22 cellular contexts compared by ENCODE assay signal in genomic region chr19:48396010-48396870, GRCh38. TPM values are rescaled to one million over a fixed set of nuclear protein-coding genes. Genes with fewer than 3 reads are reported as not detected.
A peak's percentile ranks its signal among the peaks of the same experiment; 100 is the strongest.
DNase-seq lines count a peak whose midpoint lies in the region; ATAC-seq and TF ChIP-seq lines count a peak whose summit lies in the region.
"Had no signal": no experiment of that assay in that cellular context is flagged by ENCODE, and none has a peak within 500 bp of the region (broad histone marks: within the 10 kb centered on the region; RNA-seq: fewer than 3 reads in every experiment).

No MANE protein-coding gene starts in this region.

- H3K27ac ChIP-seq in SJCRH30, result no peak overlapping the region
- no peak overlapping the region for H3K27ac ChIP-seq in psoas muscle
- H3K27ac ChIP-seq in ascending aorta, result no peak overlapping the region
- H3K27ac ChIP-seq: parathyroid adenoma, transverse colon had no signal

- H3K36me3 ChIP-seq in SJCRH30 (no peaks in the 10 kb centered on the region), psoas muscle (ENCODE audit: insufficient read depth in 1 of 2, low read depth in 1 of 2) (no peaks in the 10 kb centered on the region), ascending aorta (no peaks in the 10 kb centered on the region)
- H3K36me3 ChIP-seq: transverse colon had no signal

- peaks cover 4% of the 10 kb centered on the region for H3K9me3 Mint-ChIP-seq in T-helper 1 cell treated with Interleukin-12 subunit alpha and Interleukin-12 subunit beta and Interleukin-4 antibody, amounts not matched to agents 30 μg/mL and 1 μg/mL, for 36 hours
- H3K9me3 Mint-ChIP-seq in stimulated activated memory B cell treated with anti-CD40 and anti-IgM and Interleukin-4, amounts not matched to agents 10 μg/mL and 1 μg/mL and 100 μg/mL, for 72 hours, result peaks cover 9% of the 10 kb centered on the region

- H3K4me1 Mint-ChIP-seq in T-helper 1 cell treated with Interleukin-12 subunit alpha and Interleukin-12 subunit beta and Interleukin-4 antibody, amounts not matched to agents 30 μg/mL and 1 μg/mL, for 36 hours (ENCODE audit: low read depth), result peaks cover 31% of the 10 kb centered on the region
- peaks cover 67% of the 10 kb centered on the region for H3K4me1 Mint-ChIP-seq in stimulated activated memory B cell treated with anti-CD40 and anti-IgM and Interleukin-4, amounts not matched to agents 10 μg/mL and 1 μg/mL and 100 μg/mL, for 72 hours

- H3K4me3 ChIP-seq in SJCRH30 (no peak overlapping the region), psoas muscle (no peak overlapping the region), ascending aorta (no peak overlapping the region)
- H3K4me3 ChIP-seq: transverse colon had no signal

- H3K9me3 ChIP-seq in SJCRH30 (replicated peaks) (no peaks in the 10 kb centered on the region), psoas muscle (no peaks in the 10 kb centered on the region), ascending aorta (no peaks in the 10 kb centered on the region)
- H3K9me3 ChIP-seq: transverse colon had no signal

- peaks cover 66% of the 10 kb centered on the region for H3K27me3 Mint-ChIP-seq in T-helper 1 cell treated with Interleukin-12 subunit alpha and Interleukin-12 subunit beta and Interleukin-4 antibody, amounts not matched to agents 30 μg/mL and 1 μg/mL, for 36 hours (ENCODE audit: low read depth)
- peaks cover 57% of the 10 kb centered on the region for H3K27me3 Mint-ChIP-seq in stimulated activated memory B cell treated with anti-CD40 and anti-IgM and Interleukin-4, amounts not matched to agents 10 μg/mL and 1 μg/mL and 100 μg/mL, for 72 hours

- intact Hi-C loops in psoas muscle (cut with DNase I) (no loop called here), ascending aorta (cut with DNase I) (no loop called here)

- H3K4me3 Mint-ChIP-seq in T-helper 1 cell treated with Interleukin-12 subunit alpha and Interleukin-12 subunit beta and Interleukin-4 antibody, amounts not matched to agents 30 μg/mL and 1 μg/mL, for 36 hours, result peak overlapping the region; percentile 23
- H3K4me3 Mint-ChIP-seq in stimulated activated memory B cell treated with anti-CD40 and anti-IgM and Interleukin-4, amounts not matched to agents 10 μg/mL and 1 μg/mL and 100 μg/mL, for 72 hours, result peak overlapping the region; percentile 7

- H3K27me3 ChIP-seq in SJCRH30, result peaks cover 43% of the 10 kb centered on the region
- H3K27me3 ChIP-seq in psoas muscle (ENCODE audit: insufficient read depth in 3 of 3, low read length in 2 of 3), result peaks cover 0 to 56% (median 42%) of the 10 kb centered on the region in 3 donors
- H3K27me3 ChIP-seq in ascending aorta, result peaks cover 36% of the 10 kb centered on the region

- H3K27ac Mint-ChIP-seq in T-helper 1 cell treated with Interleukin-12 subunit alpha and Interleukin-12 subunit beta and Interleukin-4 antibody, amounts not matched to agents 30 μg/mL and 1 μg/mL, for 36 hours, result no peak overlapping the region
- peak overlapping the region; percentile 51 for H3K27ac Mint-ChIP-seq in stimulated activated memory B cell treated with anti-CD40 and anti-IgM and Interleukin-4, amounts not matched to agents 10 μg/mL and 1 μg/mL and 100 μg/mL, for 72 hours
- H3K27ac Mint-ChIP-seq: activated CD8-positive, alpha-beta T cell treated with anti-CD3 and anti-CD28 coated beads for 36 hours; activated T-cell treated with anti-CD3 and anti-CD28 coated beads, Interleukin-2, amount 50 U/mL, for 72 hours; CD8-positive, alpha-beta T cell had no signal

- H3K4me1 ChIP-seq in SJCRH30 (peaks cover 13% of the 10 kb centered on the region; the same call in 1 of the 2 replicates), psoas muscle (no peaks in the 10 kb centered on the region), ascending aorta (peaks cover 0 to 8% of the 10 kb centered on the region in 2 donors)
- H3K4me1 ChIP-seq: parathyroid adenoma had no signal

- H3K36me3 Mint-ChIP-seq in T-helper 1 cell treated with Interleukin-12 subunit alpha and Interleukin-12 subunit beta and Interleukin-4 antibody, amounts not matched to agents 30 μg/mL and 1 μg/mL, for 36 hours (ENCODE audit: low read depth), result peaks cover 11% of the 10 kb centered on the region
- H3K36me3 Mint-ChIP-seq in stimulated activated memory B cell treated with anti-CD40 and anti-IgM and Interleukin-4, amounts not matched to agents 10 μg/mL and 1 μg/mL and 100 μg/mL, for 72 hours, result no peaks in the 10 kb centered on the region
- H3K36me3 Mint-ChIP-seq: CD8-positive, alpha-beta T cell had no signal

- ATAC-seq in stimulated activated memory B cell treated with anti-CD40 and anti-IgM and Interleukin-4, amounts not matched to agents 10 μg/mL and 1 μg/mL and 100 μg/mL, for 72 hours, result no peak
- no peak for ATAC-seq in psoas muscle
- ATAC-seq in HG03045 (IDR thresholded peaks at IDR 0.05; ENCODE audit: unreplicated experiment), result no peak
- ATAC-seq: activated CD8-positive, alpha-beta T cell treated with anti-CD3 and anti-CD28 coated beads for 36 hours; activated T-cell treated with anti-CD3 and anti-CD28 coated beads, Interleukin-2, amount 50 U/mL, for 72 hours; CD8-positive, alpha-beta T cell; PC-3; SK-N-SH treated with all-trans-retinoic acid at 6 μM for 48 hours had no signal

- DNase-seq in T-helper 1 cell (no peak), SJCRH30 (peak; percentile 46 to 52), left kidney (ENCODE audit: low read depth, low spot score) (peak; percentile 59), psoas muscle (no peak), ascending aorta (ENCODE audit: low spot score in 2 of 2) (no peak)
- DNase-seq: activated CD8-positive, alpha-beta T cell treated with anti-CD3 and anti-CD28 coated beads for 36 hours; activated T-cell treated with anti-CD3 and anti-CD28 coated beads, Interleukin-2, amount 50 U/mL, for 72 hours; caudate nucleus; CD8-positive, alpha-beta T cell; effector CD8-positive, alpha-beta T cell; hippocampal formation; kidney glomerular epithelial cell; NCI-H187 treated with DMSO at 0.1 percent for 48 hours; PC-3; stimulated activated naive CD4-positive, alpha-beta T cell; transverse colon had no signal

- no peak for TF ChIP-seq CTCF in psoas muscle (IDR thresholded peaks at IDR 0.05)
- no peak for TF ChIP-seq CTCF in ascending aorta (IDR thresholded peaks at IDR 0.05)

- 44 to 51% (median 48%) methylated on average over 19 to 24 of the region's 24 CpGs for WGBS in psoas muscle, 3 donors

RNA-seq across cellular contexts. Expression of gene GRIN2D, which starts 2.8 kb away (rescaled TPM):
- 0.03 TPM in 1 of 2 replicates, not detected in the other for total RNA-seq in SJCRH30 (2014; rRNA removed; shearing (Covaris generic))
- total RNA-seq in psoas muscle, result under 1 TPM; 0.04 to 0.21 (median 0.06) TPM
- under 1 TPM; 0.03 to 0.07 (median 0.04) TPM for polyA plus RNA-seq in psoas muscle
- total RNA-seq in ascending aorta, result 0.64 TPM
- total RNA-seq: CD8-positive, alpha-beta T cell; Daoy had no signal

RNA-seq across cellular contexts. Expression of gene KDELR1, which starts 4.9 kb away (rescaled TPM):
- total RNA-seq in SJCRH30 (2014; rRNA removed; shearing (Covaris generic)), result 105 and 119 TPM in 2 replicates
- total RNA-seq in psoas muscle (10 to 100 TPM; 56.5 to 71.0 (median 62.9) TPM), ascending aorta (183 TPM)
- 10 to 100 TPM; 37.0 to 48.7 (median 40.0) TPM for polyA plus RNA-seq in psoas muscle

RNA-seq across cellular contexts. Expression of gene SYNGR4, which starts 32.1 kb away (rescaled TPM):
- total RNA-seq in SJCRH30 (2014; rRNA removed; shearing (Covaris generic)), result not detected in 2 replicates
- total RNA-seq in psoas muscle, result not detected
- polyA plus RNA-seq in psoas muscle, result under 1 TPM in 1 of 3 donors, not detected in 2; 0.04 TPM
- not detected for total RNA-seq in ascending aorta
- total RNA-seq: CD8-positive, alpha-beta T cell; Daoy; PC-3; transverse colon had no signal

RNA-seq across cellular contexts. Expression of gene TMEM143, which starts 32.5 kb away (rescaled TPM):
- total RNA-seq in SJCRH30 (2014; rRNA removed; shearing (Covaris generic)), result 2.6 and 2.8 TPM in 2 replicates
- 10 to 100 TPM; 52.0 to 65.1 (median 57.7) TPM for total RNA-seq in psoas muscle
- 10 to 100 TPM; 17.1 to 41.9 (median 41.5) TPM for polyA plus RNA-seq in psoas muscle
- total RNA-seq in ascending aorta, result 25.3 TPM

RNA-seq across cellular contexts. Expression of gene GRWD1, which starts 49.5 kb away (rescaled TPM):
- 40.4 and 44.6 TPM in 2 replicates for total RNA-seq in SJCRH30 (2014; rRNA removed; shearing (Covaris generic))
- total RNA-seq in psoas muscle (10 to 100 TPM; 24.6 to 46.0 (median 40.3) TPM), ascending aorta (16.0 TPM)
- 10 to 100 TPM; 24.2 to 53.7 (median 42.0) TPM for polyA plus RNA-seq in psoas muscle

Comparison
In these comparisons a context has a peak if more than half of its experiments do, and no peak if none do; other contexts are left out.
1. DNase-seq: peak in SJCRH30 (2 of 2) and left kidney (single experiment); none in T-helper 1 cell (0 of 5), psoas muscle (0 of 2) and ascending aorta (0 of 2).